23 cellular contexts compared by ENCODE assay signal in genomic region chrX:55813150-55813549, GRCh38.
A peak's percentile ranks its signal among the peaks of the same experiment; 100 is the strongest.
DNase-seq lines count a peak whose midpoint lies in the region; ATAC-seq and TF ChIP-seq lines count a peak whose summit lies in the region.
"Had no signal": no experiment of that assay in that cellular context is flagged by ENCODE, and none has a peak within 500 bp of the region (broad histone marks: within the 10 kb centered on the region; RNA-seq: fewer than 3 reads in every experiment).

No MANE protein-coding gene starts in this region.

- no peak overlapping the region for H3K27ac Mint-ChIP-seq in endodermal cell
- H3K27ac Mint-ChIP-seq: CD14-positive monocyte; CD4-positive, alpha-beta memory T cell; CD4-positive, CD25-positive, alpha-beta regulatory T cell; CD8-positive, alpha-beta memory T cell had no signal

- no peak overlapping the region for H3K9ac ChIP-seq in endodermal cell (ENCODE audit: extremely low read depth, low read length, poor library complexity, severe bottlenecking)
- H3K9ac ChIP-seq: BLaER1 had no signal

- no peak overlapping the region for H3K4me3 Mint-ChIP-seq in endodermal cell
- H3K4me3 Mint-ChIP-seq: CD14-positive monocyte; CD4-positive, alpha-beta memory T cell; CD4-positive, CD25-positive, alpha-beta regulatory T cell; CD8-positive, alpha-beta memory T cell had no signal

- H3K9me3 Mint-ChIP-seq in endodermal cell = peaks cover 86% of the 10 kb centered on the region

- no peaks in the 10 kb centered on the region for H3K4me1 ChIP-seq in endodermal cell (ENCODE audit: control insufficient read depth, insufficient read depth, low read length)
- H3K4me1 ChIP-seq: BE2C, BLaER1 had no signal

- no peak overlapping the region for H3K4me3 ChIP-seq in LNCaP clone FGC (ENCODE audit: low read depth, low read length)
- H3K4me3 ChIP-seq in endodermal cell (ENCODE audit: low read length) = no peak overlapping the region
- H3K4me3 ChIP-seq: BLaER1, GM12878 had no signal

- WGBS in endodermal cell (ENCODE audit: insufficient coverage in 1 of 2, insufficient read length in 1 of 2), 2 experiments = 82% methylated on average over 2 of the region's 3 CpGs; no CpG with 5 or more reads in 1 of the 2 experiments

- 0 out of 2 replicates have a peak, but pooled peaks have one; percentile 8 for TF ChIP-seq CTCF in LNCaP clone FGC (IDR thresholded peaks at IDR 0.05; ENCODE audit: control insufficient read depth, extremely low read depth, insufficient read depth)
- no peak for TF ChIP-seq CTCF in endodermal cell (conservative IDR thresholded peaks at IDR 0.05)

- H3K27me3 Mint-ChIP-seq in endodermal cell (ENCODE audit: insufficient read depth) = no peaks in the 10 kb centered on the region
- H3K27me3 Mint-ChIP-seq: CD4-positive, alpha-beta memory T cell; CD4-positive, CD25-positive, alpha-beta regulatory T cell had no signal

- H3K27me3 ChIP-seq in endodermal cell (ENCODE audit: control insufficient read depth, insufficient read depth, low read length, poor library complexity, severe bottlenecking) = no peaks in the 10 kb centered on the region
- H3K27me3 ChIP-seq: BE2C had no signal

- H3K36me3 Mint-ChIP-seq in endodermal cell (ENCODE audit: low read depth) = peaks cover 15% of the 10 kb centered on the region
- H3K36me3 Mint-ChIP-seq: CD14-positive monocyte; CD4-positive, alpha-beta memory T cell; CD4-positive, CD25-positive, alpha-beta regulatory T cell; CD8-positive, alpha-beta memory T cell had no signal

- H3K4me1 Mint-ChIP-seq in endodermal cell = no peaks in the 10 kb centered on the region
- H3K4me1 Mint-ChIP-seq: CD14-positive monocyte; CD4-positive, alpha-beta memory T cell; CD8-positive, alpha-beta memory T cell had no signal

- H3K9me3 ChIP-seq in endodermal cell (ENCODE audit: control insufficient read depth, low read length) = peaks cover 24% of the 10 kb centered on the region
- H3K9me3 ChIP-seq: BE2C had no signal

- ATAC-seq in HG02623 (IDR thresholded peaks at IDR 0.05; ENCODE audit: unreplicated experiment) (no peak), GM19395 (IDR thresholded peaks at IDR 0.05; ENCODE audit: unreplicated experiment) (no peak)
- ATAC-seq: GM12878 had no signal

- H3K36me3 ChIP-seq in endodermal cell (ENCODE audit: control insufficient read depth, insufficient read depth, low read length) = no peaks in the 10 kb centered on the region
- H3K36me3 ChIP-seq: BE2C, BLaER1 had no signal

- no peak overlapping the region for H3K27ac ChIP-seq in endodermal cell (ENCODE audit: low read depth, low read length)
- H3K27ac ChIP-seq: BLaER1 had no signal

- DNase-seq in LNCaP clone FGC (ENCODE audit: low read depth) = no peak
- peak; percentile 39 for DNase-seq in endodermal cell
- DNase-seq in islet precursor cell = peak; percentile 51
- DNase-seq: 8988T; ACHN; BE2C; C1 segment of cervical spinal cord; CD4-positive, alpha-beta memory T cell; CD4-positive, CD25-positive, alpha-beta regulatory T cell; CD8-positive, alpha-beta memory T cell; COR-L47; DMS 273 treated with DMSO at 0.1 percent for 48 hours; DMS153; DMS53; DMS79; DND-41; EL; GDM1 had no signal
